Comparison of ENCODE assay signal across 10 cellular contexts in genomic region chr1:213375002-213375401, GRCh38.
A peak's percentile ranks its signal among the peaks of the same experiment; 100 is the strongest.
DNase-seq lines count a peak whose midpoint lies in the region; ATAC-seq, FAIRE-seq and TF ChIP-seq lines count a peak whose summit lies in the region.
"Had no signal": no experiment of that assay in that cellular context is flagged by ENCODE, and none has a peak within 500 bp of the region (broad histone marks: within the 10 kb centered on the region; RNA-seq: fewer than 3 reads in every experiment).

No MANE protein-coding gene starts in this region.

- no peak for TF ChIP-seq RAD21 in K562 (CRISPR knock-in tag; conservative IDR thresholded peaks at IDR 0.05 in 1 of 2, IDR thresholded peaks at IDR 0.05 in 1 of 2)

- FAIRE-seq in D721Med (lab: Jason Lieb, UNC) (peak; percentile 82), K562 (lab: Jason Lieb, UNC) (peak; percentile 35), pancreas (lab: Jason Lieb, UNC) (peak; percentile 13)

- no peaks in the 10 kb centered on the region for H3K9me3 Mint-ChIP-seq in activated naive CD8-positive, alpha-beta T cell treated with anti-CD3 and anti-CD28 coated beads for 36 hours
- H3K9me3 Mint-ChIP-seq: CD4-positive, alpha-beta memory T cell had no signal

- no peak overlapping the region for H2AFZ ChIP-seq in K562 (ENCODE audit: low read depth, low read length)

- no peak for TF ChIP-seq EP300 in K562 (IDR thresholded peaks at IDR 0.05; ENCODE audit: low read length)

- no peak overlapping the region for H3K9ac ChIP-seq in K562 (ENCODE audit: insufficient read depth in 1 of 2, low read depth in 2 of 2, low read length in 2 of 2)
- H3K9ac ChIP-seq: GM23248 had no signal

- no peak overlapping the region for H3K4me3 Mint-ChIP-seq in activated naive CD8-positive, alpha-beta T cell treated with anti-CD3 and anti-CD28 coated beads for 36 hours
- H3K4me3 Mint-ChIP-seq: CD4-positive, alpha-beta memory T cell had no signal

- no peaks in the 10 kb centered on the region for H3K36me3 Mint-ChIP-seq in activated naive CD8-positive, alpha-beta T cell treated with anti-CD3 and anti-CD28 coated beads for 36 hours
- H3K36me3 Mint-ChIP-seq: CD4-positive, alpha-beta memory T cell had no signal

- intact Hi-C loops in K562 (cut with micrococcal nuclease), result loop anchor here (10.0 kb wide), 1 partner anchor 230 kb away; no protein-coding TSS in a partner anchor
- intact Hi-C loops in pancreas (cut with DNase I), result loop anchor here in 1 of 3 donors (10.0 kb wide), 1 partner anchor 740 kb away; no protein-coding TSS in a partner anchor

- TF ChIP-seq CTCF in D721Med (IDR thresholded peaks at IDR 0.05; ENCODE audit: insufficient read depth, missing control alignments) (no peak), K562 (IDR thresholded peaks at IDR 0.05 in 2 of 3, conservative IDR thresholded peaks at IDR 0.05 in 1 of 3; ENCODE audit: insufficient read depth in 2 of 3, low read depth in 1 of 3, low read length in 3 of 3) (no peak), pancreas (IDR thresholded peaks at IDR 0.05) (no peak)

- CTCF ChIA-PET in HEK293T (lab: Yijun Ruan, JAX), result no interaction called here
- CTCF ChIA-PET in K562 (lab: Yijun Ruan, JAX; ENCODE audit: low intra/inter-chr PET ratio), result no interaction called here

- H3K4me1 ChIP-seq in K562 (replicated peaks in 1 of 2; ENCODE audit: control insufficient read depth in 2 of 2, insufficient read depth in 2 of 2, low read length in 2 of 2), result no peaks in the 10 kb centered on the region
- H3K4me1 ChIP-seq in pancreas, result no peaks in the 10 kb centered on the region

- H3K4me1 Mint-ChIP-seq in activated naive CD8-positive, alpha-beta T cell treated with anti-CD3 and anti-CD28 coated beads for 36 hours, result peaks cover 1% of the 10 kb centered on the region
- H3K4me1 Mint-ChIP-seq: CD4-positive, alpha-beta memory T cell had no signal

- in situ Hi-C loops in K562 (cut with MboI), result no loop called here

- 8% methylated on average over 4 of the region's 4 CpGs for WGBS in K562 (ENCODE audit: insufficient coverage, low coverage, missing lambda C conversion rate)
- WGBS in pancreas, 2 donors, result 80 to 91% methylated on average over 4 of the region's 4 CpGs

- H3K4me3 ChIP-seq in K562 (no peak overlapping the region), pancreas (no peak overlapping the region)
- H3K4me3 ChIP-seq: GM12878, GM23248 had no signal

- H3K27ac ChIP-seq in K562 (ENCODE audit: extremely low read depth, low read depth, low read length) (no peak overlapping the region), pancreas (no peak overlapping the region)
- H3K27ac ChIP-seq: GM23248 had no signal

- H4K20me1 ChIP-seq in K562 (replicated peaks; ENCODE audit: control insufficient read depth, insufficient read depth, low read length), result no peaks in the 10 kb centered on the region

- ATAC-seq in K562 (no peak), pancreas (no peak)

- no peaks in the 10 kb centered on the region for H3K9me1 ChIP-seq in K562 (ENCODE audit: control insufficient read depth, insufficient read depth, low read length)

- DNase-seq in D721Med (ENCODE audit: insufficient read length, low spot score) (no peak), HEK293T (ENCODE audit: extremely low spot score) (no peak), K562 (ENCODE audit: extremely low read depth in 1 of 4, low spot score in 3 of 4) (no peak), pancreas (no peak), OCI-M2 (lab: John Stamatoyannopoulos, UW; ENCODE audit: unreplicated experiment) (no peak)
- DNase-seq in activated naive CD8-positive, alpha-beta T cell treated with anti-CD3 and anti-CD28 coated beads for 36 hours, result no peak
- DNase-seq in activated CD4-positive, alpha-beta T cell treated with anti-CD3 and anti-CD28 coated beads for 48 hours, result no peak

- H3K27ac Mint-ChIP-seq in activated naive CD8-positive, alpha-beta T cell treated with anti-CD3 and anti-CD28 coated beads for 36 hours, result no peak overlapping the region
- H3K27ac Mint-ChIP-seq: CD4-positive, alpha-beta memory T cell had no signal

- H3K4me2 ChIP-seq in K562 (ENCODE audit: insufficient read depth, low read length), result no peak overlapping the region

- H3K27me3 ChIP-seq in K562 (ENCODE audit: control insufficient read depth in 2 of 2, insufficient read depth in 2 of 2, low read length in 2 of 2) (peaks cover 3 to 4% of the 10 kb centered on the region in 2 experiments; a peak in 4 of 5 replicates), pancreas (no peaks in the 10 kb centered on the region)

- POLR2A ChIA-PET in HEK293T (lab: Yijun Ruan, JAX) (no interaction called here), K562 (lab: Yijun Ruan, JAX) (no interaction called here)

- H3K36me3 ChIP-seq in K562 (ENCODE audit: control insufficient read depth, insufficient read depth, low read length) (no peaks in the 10 kb centered on the region), pancreas (no peaks in the 10 kb centered on the region)

- no TSS peak for BruUV-seq in K562 (replicated peaks; lab: Mats Ljungman, UMichigan)

- TF ChIP-seq POLR2A in K562 (conservative IDR thresholded peaks at IDR 0.05), result no peak

- peaks cover 10% of the 10 kb centered on the region for H3K27me3 Mint-ChIP-seq in activated naive CD8-positive, alpha-beta T cell treated with anti-CD3 and anti-CD28 coated beads for 36 hours

- H3K79me2 ChIP-seq in K562 (ENCODE audit: control insufficient read depth, insufficient read depth, low read length), result no peaks in the 10 kb centered on the region

- H3K9me3 ChIP-seq in K562 (replicated peaks; ENCODE audit: control insufficient read depth, insufficient read depth, low read depth, low read length) (no peaks in the 10 kb centered on the region), pancreas (no peaks in the 10 kb centered on the region)

TF ChIP-seq in HEK293T, 16 proteins besides CTCF, POLR2A, EP300 and RAD21:
- TF ChIP-seq ELF4 (IDR thresholded peaks at IDR 0.05) (peak; percentile 32; the same call in 1 of the 2 replicates), HDGF (IDR thresholded peaks at IDR 0.05; ENCODE audit: borderline replicate concordance) (no peak), FOXK2 (IDR thresholded peaks at IDR 0.05) (no peak), TARDBP (IDR thresholded peaks at IDR 0.05) (peak; percentile 61; the same call in 1 of the 2 replicates), CTBP1 (IDR thresholded peaks at IDR 0.05; ENCODE audit: borderline replicate concordance) (no peak), SP1 (IDR thresholded peaks at IDR 0.05) (0 out of 2 replicates have a peak, but pooled peaks have one; percentile 50), BHLHE40 (IDR thresholded peaks at IDR 0.05; ENCODE audit: borderline replicate concordance) (no peak), FOXA1 (IDR thresholded peaks at IDR 0.05) (no peak), SUZ12 (IDR thresholded peaks at IDR 0.05) (peak; percentile 66), ZNF384 (IDR thresholded peaks at IDR 0.05) (0 out of 2 replicates have a peak, but pooled peaks have one; percentile 12), NFRKB (IDR thresholded peaks at IDR 0.05) (no peak)

TF ChIP-seq in K562, 482 proteins besides CTCF, POLR2A, EP300 and RAD21 (continues in another document):
- TF ChIP-seq CHAMP1 (IDR thresholded peaks at IDR 0.05) (no peak), NCOA6 (IDR thresholded peaks at IDR 0.05) (0 out of 2 replicates have a peak, but pooled peaks have one; percentile 39), MYC (IDR thresholded peaks at IDR 0.05; ENCODE audit: low read depth, low read length) (no peak), MYC (CRISPR knock-in tag; IDR thresholded peaks at IDR 0.05; ENCODE audit: borderline replicate concordance, low read depth) (no peak), HBP1 (CRISPR knock-in tag; IDR thresholded peaks at IDR 0.05) (0 out of 2 replicates have a peak, but pooled peaks have one; percentile 26), NFIC (IDR thresholded peaks at IDR 0.05) (peak; percentile 20; the same call in 1 of the 2 replicates), ZBTB26 (CRISPR knock-in tag; IDR thresholded peaks at IDR 0.05) (0 out of 2 replicates have a peak, but pooled peaks have one; percentile 10), BRCA1 (IDR thresholded peaks at IDR 0.05) (peak; percentile 84; the same call in 1 of the 2 replicates), BRCA1 (CRISPR knock-in tag; IDR thresholded peaks at IDR 0.05) (no peak), ARID2 (IDR thresholded peaks at IDR 0.05) (0 out of 2 replicates have a peak, but pooled peaks have one; percentile 33)
